Comparison of ENCODE assay signal across 18 cellular contexts in genomic region chr4:46818604-46819003, GRCh38.
DNase-seq lines count a peak whose midpoint lies in the region; ATAC-seq and TF ChIP-seq lines count a peak whose summit lies in the region.
"Had no signal": no experiment of that assay in that cellular context is flagged by ENCODE, and none has a peak within 500 bp of the region (broad histone marks: within the 10 kb centered on the region; RNA-seq: fewer than 3 reads in every experiment).

No MANE protein-coding gene starts in this region.

- H3F3A ChIP-seq in Loucy (ENCODE audit: low read depth), result no peaks in the 10 kb centered on the region; the same call in 1 of the 2 replicates

- TF ChIP-seq CTCF in Loucy (conservative IDR thresholded peaks at IDR 0.05; ENCODE audit: low read length), result no peak

- H2AFZ ChIP-seq in ACC112 (ENCODE audit: low read length, unreplicated experiment) (no peak overlapping the region), Loucy (ENCODE audit: low read length) (peak overlapping the region; percentile 28; the same call in 1 of the 2 replicates)

- H3K4me3 ChIP-seq in ACC112 (ENCODE audit: low read depth, low read length) (peak overlapping the region; percentile 7; the same call in 1 of the 2 replicates), Loucy (ENCODE audit: low read length, poor library complexity, severe bottlenecking) (no peak overlapping the region)

- H3K4me3 Mint-ChIP-seq in activated naive CD8-positive, alpha-beta T cell treated with anti-CD3 and anti-CD28 coated beads, Interleukin-2, amount 50 U/mL, for 24 hours, result no peak overlapping the region
- H3K4me3 Mint-ChIP-seq: CD4-positive, alpha-beta T cell; HFFc6; IgD-negative memory B cell had no signal

- no peaks in the 10 kb centered on the region for H3K9me2 ChIP-seq in Loucy (replicated peaks; ENCODE audit: low read depth, low read length)

- no peak for ATAC-seq in HG03469 (IDR thresholded peaks at IDR 0.05; ENCODE audit: unreplicated experiment)
- no peak for ATAC-seq in activated naive CD8-positive, alpha-beta T cell treated with anti-CD3 and anti-CD28 coated beads, Interleukin-2, amount 50 U/mL, for 24 hours
- ATAC-seq: HCT116, HepG2 had no signal

- in situ Hi-C loops in SK-MEL-5 (cut with HindIII; ENCODE audit: low pct_unique_long_range_greater_than_20kb, low sequenced_read_pairs), result no loop called here

- no peak overlapping the region for H3K27ac Mint-ChIP-seq in activated naive CD8-positive, alpha-beta T cell treated with anti-CD3 and anti-CD28 coated beads, Interleukin-2, amount 50 U/mL, for 24 hours
- H3K27ac Mint-ChIP-seq: CD4-positive, alpha-beta T cell; HFFc6; IgD-negative memory B cell had no signal

- H3K4me2 ChIP-seq in Loucy (ENCODE audit: low read depth, low read length, poor library complexity, severe bottlenecking), result no peak overlapping the region

- no peaks in the 10 kb centered on the region for H3K79me2 ChIP-seq in ACC112 (ENCODE audit: control insufficient read depth, insufficient read depth, low read length, unreplicated experiment)
- H3K79me2 ChIP-seq in Loucy (ENCODE audit: insufficient read depth, low read length), result no peaks in the 10 kb centered on the region

- peak; percentile 1 for DNase-seq in SK-MEL-5 (ENCODE audit: low read depth, low spot score)
- DNase-seq in hippocampal formation (lab: John Stamatoyannopoulos, UW), result no peak
- DNase-seq in activated naive CD8-positive, alpha-beta T cell treated with anti-CD3 and anti-CD28 coated beads, Interleukin-2, amount 50 U/mL, for 24 hours, result no peak
- DNase-seq: AML-193; CD4-positive, alpha-beta T cell; DMS153; DMS79; GF-D8; GOT3; H7; HFFc6 had no signal

- no peaks in the 10 kb centered on the region for H3K4me1 Mint-ChIP-seq in activated naive CD8-positive, alpha-beta T cell treated with anti-CD3 and anti-CD28 coated beads, Interleukin-2, amount 50 U/mL, for 24 hours
- H3K4me1 Mint-ChIP-seq: IgD-negative memory B cell had no signal

- no peaks in the 10 kb centered on the region for H3K4me1 ChIP-seq in ACC112 (ENCODE audit: control insufficient read depth, insufficient read depth, low read length, unreplicated experiment)
- H3K4me1 ChIP-seq in Loucy (ENCODE audit: insufficient read depth, low read length, poor library complexity, severe bottlenecking), result no peaks in the 10 kb centered on the region

- no peaks in the 10 kb centered on the region for H3K36me3 ChIP-seq in ACC112 (ENCODE audit: insufficient read depth, low read length)
- H3K36me3 ChIP-seq in Loucy (ENCODE audit: insufficient read depth, low read length), result no peaks in the 10 kb centered on the region

- H3K27me3 ChIP-seq in ACC112 (ENCODE audit: insufficient read depth, low read length), result peaks cover 5% of the 10 kb centered on the region; the same call in 1 of the 2 replicates
- no peaks in the 10 kb centered on the region for H3K27me3 ChIP-seq in Loucy (ENCODE audit: insufficient read depth, low read length, poor library complexity, severe bottlenecking)

- H4K20me1 ChIP-seq in Loucy (ENCODE audit: insufficient read depth, low read length, poor library complexity, severe bottlenecking), result no peaks in the 10 kb centered on the region

- H3K9me3 Mint-ChIP-seq in activated naive CD8-positive, alpha-beta T cell treated with anti-CD3 and anti-CD28 coated beads, Interleukin-2, amount 50 U/mL, for 24 hours, result no peaks in the 10 kb centered on the region
- H3K9me3 Mint-ChIP-seq: CD4-positive, alpha-beta T cell; HFFc6 had no signal

- no peaks in the 10 kb centered on the region for H3K36me3 Mint-ChIP-seq in activated naive CD8-positive, alpha-beta T cell treated with anti-CD3 and anti-CD28 coated beads, Interleukin-2, amount 50 U/mL, for 24 hours (ENCODE audit: low read depth)
- H3K36me3 Mint-ChIP-seq: IgD-negative memory B cell had no signal

- H3K27me3 Mint-ChIP-seq in activated naive CD8-positive, alpha-beta T cell treated with anti-CD3 and anti-CD28 coated beads, Interleukin-2, amount 50 U/mL, for 24 hours, result no peaks in the 10 kb centered on the region
- H3K27me3 Mint-ChIP-seq: CD4-positive, alpha-beta T cell had no signal

- H3K27ac ChIP-seq in ACC112 (ENCODE audit: low read depth, low read length), result no peak overlapping the region
- H3K27ac ChIP-seq: C4-2B had no signal

- H3K9me3 ChIP-seq in Loucy (ENCODE audit: insufficient read depth, low read depth, low read length), result no peaks in the 10 kb centered on the region

- H3K9ac ChIP-seq in Loucy (ENCODE audit: low read depth, low read length, poor library complexity, severe bottlenecking), result no peak overlapping the region
